ENCODE assay signal across 8 cellular contexts in genomic region chr15:66252411-66253295, GRCh38. TPM values are rescaled to one million over a fixed set of nuclear protein-coding genes. Genes with fewer than 3 reads are reported as not detected.
DNase-seq lines count a peak whose midpoint lies in the region; ATAC-seq and TF ChIP-seq lines count a peak whose summit lies in the region.

No MANE protein-coding gene starts in this region.

- no peak overlapping the region for H3K27ac Mint-ChIP-seq in activated CD4-positive, alpha-beta T cell treated with anti-CD3 and anti-CD28 coated beads, Interleukin-2, amount 10 ng/mL, durations not matched to agents 7 days and 5 days
- no peak overlapping the region for H3K27ac Mint-ChIP-seq in effector memory CD8-positive, alpha-beta T cell

- H3K4me3 Mint-ChIP-seq in activated CD4-positive, alpha-beta T cell treated with anti-CD3 and anti-CD28 coated beads, Interleukin-2, amount 10 ng/mL, durations not matched to agents 7 days and 5 days = peak overlapping the region; percentile 63
- H3K4me3 Mint-ChIP-seq in effector memory CD8-positive, alpha-beta T cell = peak overlapping the region; percentile 80

- CTCF ChIA-PET in activated CD4-positive, alpha-beta T cell treated with anti-CD3 and anti-CD28 coated beads, Interleukin-2, amount 10 ng/mL, durations not matched to agents 7 days and 5 days (lab: Charles Lee) = interaction anchor here (0.6 to 1.8 kb wide), 2 partner anchors 35 to 41 kb away, joined by 3 to 4 read pairs; partner anchors contain the start of gene DIS3L

- peak; percentile 63 for ATAC-seq in effector memory CD8-positive, alpha-beta T cell (replicated peaks)
- ATAC-seq in HG03442 (IDR thresholded peaks at IDR 0.05; ENCODE audit: unreplicated experiment) = no peak

- H3K4me1 Mint-ChIP-seq in activated CD4-positive, alpha-beta T cell treated with anti-CD3 and anti-CD28 coated beads, Interleukin-2, amount 10 ng/mL, durations not matched to agents 7 days and 5 days = peaks cover 19% of the 10 kb centered on the region
- H3K4me1 Mint-ChIP-seq in effector memory CD8-positive, alpha-beta T cell (ENCODE audit: low read depth in 2 of 2) = peaks cover 14 to 16% of the 10 kb centered on the region in 2 donors

- peaks cover 75% of the 10 kb centered on the region for H3K27me3 Mint-ChIP-seq in activated CD4-positive, alpha-beta T cell treated with anti-CD3 and anti-CD28 coated beads, Interleukin-2, amount 10 ng/mL, durations not matched to agents 7 days and 5 days
- H3K27me3 Mint-ChIP-seq in effector memory CD8-positive, alpha-beta T cell = peaks cover 74 to 76% of the 10 kb centered on the region in 2 donors

- DNase-seq in NCI-H1930 (lab: John Stamatoyannopoulos, UW) (peak; percentile 7 to 33), medulla oblongata (ENCODE audit: extremely low spot score) (peak; percentile 55), NCI-H187 treated with DMSO at 0.1 percent for 48 hours (lab: John Stamatoyannopoulos, UW) (no peak)
- DNase-seq in activated CD4-positive, alpha-beta T cell treated with anti-CD3 and anti-CD28 coated beads, Interleukin-2, amount 10 ng/mL, durations not matched to agents 7 days and 5 days = peak; percentile 36
- peak; percentile 15 to 38 (median 24) for DNase-seq in effector memory CD8-positive, alpha-beta T cell
- DNase-seq in stimulated activated CD8-positive, alpha-beta memory T cell treated with anti-CD3 and anti-CD28 coated beads, Interleukin-12 subunit alpha, Interleukin-12 subunit beta, amount 100 ng/mL, for 4 hours (ENCODE audit: low read depth) = peak; percentile 9

- H3K36me3 Mint-ChIP-seq in activated CD4-positive, alpha-beta T cell treated with anti-CD3 and anti-CD28 coated beads, Interleukin-2, amount 10 ng/mL, durations not matched to agents 7 days and 5 days (ENCODE audit: low read depth) = no peaks in the 10 kb centered on the region
- H3K36me3 Mint-ChIP-seq in effector memory CD8-positive, alpha-beta T cell (ENCODE audit: insufficient read depth) = no peaks in the 10 kb centered on the region

- POLR2A ChIA-PET in activated CD4-positive, alpha-beta T cell treated with anti-CD3 and anti-CD28 coated beads, Interleukin-2, amount 10 ng/mL, durations not matched to agents 7 days and 5 days (lab: Charles Lee) = no interaction called here

- no peaks in the 10 kb centered on the region for H3K9me3 Mint-ChIP-seq in activated CD4-positive, alpha-beta T cell treated with anti-CD3 and anti-CD28 coated beads, Interleukin-2, amount 10 ng/mL, durations not matched to agents 7 days and 5 days
- H3K9me3 Mint-ChIP-seq in effector memory CD8-positive, alpha-beta T cell = no peaks in the 10 kb centered on the region

- peak; percentile 70 for TF ChIP-seq CTCF in GM12873 (IDR thresholded peaks at IDR 0.05; ENCODE audit: insufficient read depth, low read depth, low read length, missing control alignments)

RNA-seq across cellular contexts. Expression of gene MEGF11, which starts 0.9 kb away (rescaled TPM):
- total RNA-seq in activated CD4-positive, alpha-beta T cell treated with anti-CD3 and anti-CD28 coated beads, Interleukin-2, amount 10 ng/mL, durations not matched to agents 7 days and 5 days = not detected

RNA-seq across cellular contexts. Expression of gene DIS3L, which starts 40.7 kb away (rescaled TPM):
- 10 to 100 TPM; 31.2 to 35.6 TPM for total RNA-seq in activated CD4-positive, alpha-beta T cell treated with anti-CD3 and anti-CD28 coated beads, Interleukin-2, amount 10 ng/mL, durations not matched to agents 7 days and 5 days
